Comparison of ENCODE assay signal across 8 cellular contexts in genomic region chr6:11317885-11318771, GRCh38.
DNase-seq lines count a peak whose midpoint lies in the region; ATAC-seq and TF ChIP-seq lines count a peak whose summit lies in the region.

No MANE protein-coding gene starts in this region.

- H2AK5ac ChIP-seq in neuronal stem cell (ENCODE audit: low read depth, low read length) = no peak overlapping the region

- no peak overlapping the region for H4K8ac ChIP-seq in neuronal stem cell (ENCODE audit: low read depth, low read length)

- peak overlapping the region in 1 of 2 donors; percentile 6 for H3K4me3 Mint-ChIP-seq in stimulated activated naive CD8-positive, alpha-beta T cell treated with anti-CD3 and anti-CD28 coated beads, Interleukin-15, amount 100 ng/mL, for 72 hours

- peaks cover 5 to 7% of the 10 kb centered on the region in 2 donors for H3K9me3 Mint-ChIP-seq in stimulated activated naive CD8-positive, alpha-beta T cell treated with anti-CD3 and anti-CD28 coated beads, Interleukin-15, amount 100 ng/mL, for 72 hours

- no peak overlapping the region for H2BK120ac ChIP-seq in neuronal stem cell (ENCODE audit: low read depth, low read length)

- H3K27ac ChIP-seq in esophagus muscularis mucosa (replicated peaks in 1 of 4) = peak overlapping the region; percentile 1 to 65 (median 57)
- H3K27ac ChIP-seq in neuronal stem cell (replicated peaks; ENCODE audit: low read length) = no peak overlapping the region

- no peak overlapping the region for H2BK5ac ChIP-seq in neuronal stem cell (ENCODE audit: low read length)

- 37% methylated on average over 11 of the region's 11 CpGs for WGBS in esophagus muscularis mucosa
- WGBS in neuronal stem cell (ENCODE audit: extremely low coverage in 2 of 2, insufficient read length in 2 of 2, insufficient replicate concordance in 1 of 2), 2 donors = no CpG with 5 or more reads among the region's 11 CpGs

- no peaks in the 10 kb centered on the region for H3K36me3 ChIP-seq in esophagus muscularis mucosa
- H3K36me3 ChIP-seq in neuronal stem cell (replicated peaks in 1 of 2; ENCODE audit: control insufficient read depth in 2 of 2, insufficient read depth in 2 of 2, low read length in 2 of 2) = no peaks in the 10 kb centered on the region

- H2BK15ac ChIP-seq in neuronal stem cell (ENCODE audit: low read length) = no peak overlapping the region

- no peak overlapping the region for H3K4me2 ChIP-seq in neuronal stem cell (ENCODE audit: insufficient read depth, low read length, poor library complexity, severe bottlenecking)

- peak overlapping the region; percentile 41 for H2AFZ ChIP-seq in neuronal stem cell (ENCODE audit: low read length)

- no peaks in the 10 kb centered on the region for H3K79me1 ChIP-seq in neuronal stem cell (ENCODE audit: low read depth, low read length)

- H3K4me1 ChIP-seq in esophagus muscularis mucosa (peaks cover 9 to 20% (median 16%) of the 10 kb centered on the region in 4 donors), neuronal stem cell (ENCODE audit: control insufficient read depth in 2 of 2, insufficient read depth in 1 of 2, low read depth in 1 of 2, low read length in 2 of 2) (peaks cover 7 to 9% of the 10 kb centered on the region in 2 donors)

- no peak overlapping the region for H2BK12ac ChIP-seq in neuronal stem cell (ENCODE audit: low read length)

- DNase-seq in AG08396 (ENCODE audit: low spot score) (peak; percentile 69), Kasumi-1 (lab: John Stamatoyannopoulos, UW) (peak; percentile 59 to 73), esophagus muscularis mucosa (ENCODE audit: extremely low spot score) (peak; percentile 89), neuronal stem cell (ENCODE audit: low spot score) (no peak), GM19240 (ENCODE audit: insufficient read length, low spot score) (no peak)
- peak; percentile 82 for DNase-seq in activated CD8-positive, alpha-beta memory T cell treated with anti-CD3 and anti-CD28 coated beads for 24 hours
- DNase-seq in stimulated activated naive CD8-positive, alpha-beta T cell treated with anti-CD3 and anti-CD28 coated beads, Interleukin-15, amount 100 ng/mL, for 72 hours = peak; percentile 56 to 75

- no peak for TF ChIP-seq CTCF in esophagus muscularis mucosa (IDR thresholded peaks at IDR 0.05)

- ATAC-seq in GM21360 (IDR thresholded peaks at IDR 0.05; ENCODE audit: unreplicated experiment) = peak; percentile 84
- ATAC-seq in stimulated activated naive CD8-positive, alpha-beta T cell treated with anti-CD3 and anti-CD28 coated beads, Interleukin-15, amount 100 ng/mL, for 72 hours = peak; percentile 97

- no peaks in the 10 kb centered on the region for H3K9me3 ChIP-seq in esophagus muscularis mucosa
- H3K9me3 ChIP-seq in neuronal stem cell (replicated peaks in 1 of 2; ENCODE audit: control insufficient read depth in 2 of 2, insufficient read depth in 1 of 2, low read depth in 1 of 2, low read length in 2 of 2) = peaks cover 0 to 5% of the 10 kb centered on the region in 2 donors

- no peak overlapping the region for H3K14ac ChIP-seq in neuronal stem cell (ENCODE audit: low read length)

- no peaks in the 10 kb centered on the region for H3K27me3 Mint-ChIP-seq in stimulated activated naive CD8-positive, alpha-beta T cell treated with anti-CD3 and anti-CD28 coated beads, Interleukin-15, amount 100 ng/mL, for 72 hours

- peak overlapping the region; percentile 66 to 94 for H3K27ac Mint-ChIP-seq in stimulated activated naive CD8-positive, alpha-beta T cell treated with anti-CD3 and anti-CD28 coated beads, Interleukin-15, amount 100 ng/mL, for 72 hours

- H3K9ac ChIP-seq in neuronal stem cell (ENCODE audit: low read depth, low read length, poor library complexity) = no peak overlapping the region

- H3K4me1 Mint-ChIP-seq in stimulated activated naive CD8-positive, alpha-beta T cell treated with anti-CD3 and anti-CD28 coated beads, Interleukin-15, amount 100 ng/mL, for 72 hours = peaks cover 61% of the 10 kb centered on the region

- H3K23ac ChIP-seq in neuronal stem cell (ENCODE audit: low read depth, low read length, poor library complexity) = no peak overlapping the region

- H3K4me3 ChIP-seq in esophagus muscularis mucosa (no peak overlapping the region), neuronal stem cell (ENCODE audit: low read length in 2 of 2) (no peak overlapping the region)

- H3K27me3 ChIP-seq in esophagus muscularis mucosa (no peaks in the 10 kb centered on the region), neuronal stem cell (ENCODE audit: control insufficient read depth in 3 of 3, insufficient read depth in 3 of 3, low read depth in 1 of 3, low read length in 3 of 3) (peaks cover 0 to 2% (median 0%) of the 10 kb centered on the region in 3 experiments)

- intact Hi-C loops in esophagus muscularis mucosa (cut with DNase I) = loop anchor here (10.0 kb wide), 1 partner anchor 177 kb away; no protein-coding TSS in a partner anchor

- TF ChIP-seq EP300 in esophagus muscularis mucosa (IDR thresholded peaks at IDR 0.05) = no peak

- H3K4ac ChIP-seq in neuronal stem cell (ENCODE audit: low read length) = no peak overlapping the region

- H3K18ac ChIP-seq in neuronal stem cell (ENCODE audit: low read length) = no peak overlapping the region

- no peak for TF ChIP-seq POLR2A in esophagus muscularis mucosa (IDR thresholded peaks at IDR 0.05; ENCODE audit: low read depth)

- H4K91ac ChIP-seq in neuronal stem cell (ENCODE audit: low read depth, low read length, poor library complexity) = no peak overlapping the region

Comparison
In these comparisons a context has a peak if more than half of its experiments do, and no peak if none do; other contexts are left out.
1. DNase-seq: peak in AG08396 (single experiment), Kasumi-1 (2 of 2), activated CD8-positive, alpha-beta memory T cell treated with anti-CD3 and anti-CD28 coated beads for 24 hours (single experiment), esophagus muscularis mucosa (single experiment) and stimulated activated naive CD8-positive, alpha-beta T cell treated with anti-CD3 and anti-CD28 coated beads, Interleukin-15, amount 100 ng/mL, for 72 hours (2 of 2); none in neuronal stem cell (single experiment) and GM19240 (single experiment).